Comparison of ENCODE assay signal across 8 cellular contexts in the genomic region with DNA sequence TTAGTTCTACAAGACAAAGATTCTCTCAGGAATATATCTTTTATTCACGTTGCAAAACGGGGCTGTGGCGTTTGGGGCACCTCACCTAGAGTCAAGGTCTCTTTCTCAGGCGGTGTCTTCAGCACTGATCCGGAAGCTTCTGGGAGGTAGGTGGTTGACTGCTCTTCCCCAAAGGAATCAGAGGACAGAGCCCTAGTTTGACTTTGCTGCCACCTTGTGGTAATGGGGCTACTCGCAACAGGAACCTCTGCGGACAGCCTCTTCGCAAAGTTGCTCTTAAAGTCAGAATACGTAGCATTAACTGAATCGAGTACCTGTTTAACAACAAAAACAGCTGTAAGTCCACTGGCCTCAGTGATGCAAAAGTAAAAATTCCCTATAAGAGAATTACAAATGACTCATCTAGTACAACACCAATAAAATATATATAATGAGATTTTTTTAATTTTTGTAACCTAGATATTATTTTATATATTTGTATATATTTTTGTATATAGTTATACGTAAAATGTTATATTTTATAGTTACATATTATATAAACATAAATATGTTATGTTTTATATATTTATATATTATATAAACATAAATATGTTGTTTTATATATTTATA. TPM values are rescaled to one million over a fixed set of nuclear protein-coding genes. Genes with fewer than 3 reads are reported as not detected.
DNase-seq lines count a peak whose midpoint lies in the region; ATAC-seq and TF ChIP-seq lines count a peak whose summit lies in the region.

No MANE protein-coding gene starts in this region.

- H3K9me3 ChIP-seq in lower lobe of right lung, result no peaks in the 10 kb centered on the region

- intact Hi-C loops in lower lobe of right lung (cut with DNase I), result no loop called here

- ATAC-seq in GM19328 (IDR thresholded peaks at IDR 0.05; ENCODE audit: unreplicated experiment), result peak; percentile 65
- peak; percentile 88 to 94 for ATAC-seq in lower lobe of right lung

- POLR2A ChIA-PET in BJ (lab: Charles Lee), result no interaction called here

- no peak overlapping the region for H3K27ac ChIP-seq in lower lobe of right lung

- H3K27me3 ChIP-seq in BJ (ENCODE audit: control insufficient read depth, insufficient read depth, low read length) (no peaks in the 10 kb centered on the region), lower lobe of right lung (ENCODE audit: low read depth) (peaks cover 4% of the 10 kb centered on the region)

- H3K4me1 ChIP-seq in lower lobe of right lung, result no peaks in the 10 kb centered on the region

- H3K36me3 ChIP-seq in BJ (ENCODE audit: control insufficient read depth, insufficient read depth, low read length) (no peaks in the 10 kb centered on the region), lower lobe of right lung (no peaks in the 10 kb centered on the region)

- DNase-seq in BJ (ENCODE audit: low read depth) (peak; percentile 35), HPDE6-E6E7 (ENCODE audit: extremely low spot score) (peak; percentile 65), NCI-H82 (lab: John Stamatoyannopoulos, UW) (peak; percentile 85), dermis microvascular lymphatic vessel endothelial cell (ENCODE audit: low read depth in 2 of 2) (peak; percentile 72 to 85), lower lobe of right lung (peak; percentile 61)
- peak; percentile 79 for DNase-seq in activated CD4-positive, alpha-beta T cell treated with anti-CD3 and anti-CD28 coated beads, Interleukin-2, amount 50 U/mL, for 1 hour
- peak; percentile 64 for DNase-seq in stimulated activated CD8-positive, alpha-beta memory T cell treated with anti-CD3 and anti-CD28 coated beads, Interleukin-12 subunit alpha, Interleukin-12 subunit beta, amount 100 ng/mL, for 1 hour (ENCODE audit: low read depth)

- no peak overlapping the region for H3K4me3 ChIP-seq in BJ (ENCODE audit: low read depth, low read length)
- H3K4me3 ChIP-seq in lower lobe of right lung, result no peak overlapping the region

- TF ChIP-seq CTCF in BJ (IDR thresholded peaks at IDR 0.05; ENCODE audit: insufficient read depth, low read depth, low read length) (peak; percentile 91), lower lobe of right lung (IDR thresholded peaks at IDR 0.05) (peak; percentile 91)

- CTCF ChIA-PET in BJ (lab: Yijun Ruan, JAX), result interaction anchor here (0.7 to 6.7 kb wide), 33 partner anchors 8 to 274 kb away, joined by 3 to 96 read pairs (median 4); partner anchors contain the start of gene GPX8

RNA-seq across cellular contexts. Expression of gene GPX8, which starts 13.3 kb away (rescaled TPM):
- polyA plus RNA-seq in BJ (2011; rRNA removed), result 115 and 271 TPM in 2 replicates
- polyA minus RNA-seq in BJ (2011; rRNA and poly(A)+ RNA removed), result 28.2 and 36.8 TPM in 2 replicates
- 6.7 and 12.6 TPM in 2 replicates for total RNA-seq in dermis microvascular lymphatic vessel endothelial cell
- total RNA-seq in lower lobe of right lung, result 10.8 TPM

RNA-seq across cellular contexts. Expression of gene CDC20B, which starts 26.3 kb away (rescaled TPM):
- polyA plus RNA-seq in BJ (2011; rRNA removed), result not detected in 2 replicates
- polyA minus RNA-seq in BJ (2011; rRNA and poly(A)+ RNA removed), result not detected in 2 replicates
- not detected in 2 replicates for total RNA-seq in dermis microvascular lymphatic vessel endothelial cell
- total RNA-seq in lower lobe of right lung, result 0.24 TPM

RNA-seq across cellular contexts. Expression of gene GZMA, which starts 44.2 kb away (rescaled TPM):
- polyA plus RNA-seq in BJ (2011; rRNA removed), result not detected in 2 replicates
- not detected in 2 replicates for polyA minus RNA-seq in BJ (2011; rRNA and poly(A)+ RNA removed)
- total RNA-seq in dermis microvascular lymphatic vessel endothelial cell, result 0.13 TPM in 2 replicates
- 9.6 TPM for total RNA-seq in lower lobe of right lung

Comparison
In these comparisons a context has a peak if more than half of its experiments do, and no peak if none do; other contexts are left out.
1. DNase-seq: peak in every context shown above with its lines; median percentile 85 in NCI-H82; 79 in activated CD4-positive, alpha-beta T cell treated with anti-CD3 and anti-CD28 coated beads, Interleukin-2, amount 50 U/mL, for 1 hour; 78 in dermis microvascular lymphatic vessel endothelial cell; 65 in HPDE6-E6E7; 64 in stimulated activated CD8-positive, alpha-beta memory T cell treated with anti-CD3 and anti-CD28 coated beads, Interleukin-12 subunit alpha, Interleukin-12 subunit beta, amount 100 ng/mL, for 1 hour; 61 in lower lobe of right lung; 35 in BJ.